ENCODE assay signal across 9 cellular contexts in genomic region chr7:24572014-24572413, GRCh38. TPM values are rescaled to one million over a fixed set of nuclear protein-coding genes. Genes with fewer than 3 reads are reported as not detected.
A peak's percentile ranks its signal among the peaks of the same experiment; 100 is the strongest.
DNase-seq lines count a peak whose midpoint lies in the region; ATAC-seq and TF ChIP-seq lines count a peak whose summit lies in the region.
"Had no signal": no experiment of that assay in that cellular context is flagged by ENCODE, and none has a peak within 500 bp of the region (broad histone marks: within the 10 kb centered on the region; RNA-seq: fewer than 3 reads in every experiment).

No MANE protein-coding gene starts in this region.

- no peak overlapping the region for H2BK120ac ChIP-seq in trophoblast cell (ENCODE audit: insufficient read depth, low read length, poor library complexity)

- no peak overlapping the region for H4K91ac ChIP-seq in trophoblast cell (ENCODE audit: low read depth, low read length)

- H3K9me2 ChIP-seq in PC-9 (ENCODE audit: insufficient read depth): no peaks in the 10 kb centered on the region

- H3K79me1 ChIP-seq in trophoblast cell (ENCODE audit: low read length): peaks cover 6% of the 10 kb centered on the region

- H3K9ac ChIP-seq in endodermal cell (ENCODE audit: extremely low read depth, low read length, poor library complexity, severe bottlenecking) (no peak overlapping the region), trophoblast cell (ENCODE audit: low read length) (no peak overlapping the region)

- POLR2A ChIA-PET in PC-9 (lab: Charles Lee; ENCODE audit: unreplicated experiment): interaction anchor here (0.6 kb wide), 1 partner anchor 554 kb away, joined by 9 read pairs; no protein-coding TSS in a partner anchor

- CTCF ChIA-PET in PC-9 (lab: Charles Lee): interaction anchor here (0.7 to 0.9 kb wide), 3 partner anchors 78 to 240 kb away, joined by 3 to 8 read pairs (median 3); no protein-coding TSS in a partner anchor

- no peak overlapping the region for H3K23ac ChIP-seq in trophoblast cell (ENCODE audit: low read length)

- no peak for DNase-seq in PC-9
- DNase-seq in endodermal cell: no peak
- DNase-seq in trophoblast cell: no peak
- no peak for DNase-seq in activated CD4-positive, CD25-positive, alpha-beta regulatory T cell treated with anti-CD3 and anti-CD28 coated beads, Interleukin-2, amount 50 U/mL, for 72 hours
- no peak for DNase-seq in DMS153 (lab: John Stamatoyannopoulos, UW)
- DNase-seq in foreskin fibroblast: no peak
- DNase-seq: NCI-H1694 treated with DMSO at 0.1 percent for 48 hours had no signal

- peaks cover 56% of the 10 kb centered on the region for H3K4me1 Mint-ChIP-seq in endodermal cell

- H4K8ac ChIP-seq in trophoblast cell (ENCODE audit: low read depth, low read length): no peak overlapping the region

- no peak overlapping the region for H4K12ac ChIP-seq in trophoblast cell (ENCODE audit: low read depth, low read length)

- 85 to 90% methylated on average over 2 to 5 of the region's 5 CpGs for WGBS in endodermal cell (ENCODE audit: insufficient coverage in 1 of 2, insufficient read length in 1 of 2), 2 experiments
- no CpG with 5 or more reads among the region's 5 CpGs for WGBS in trophoblast cell (ENCODE audit: extremely low coverage, insufficient coverage, insufficient read length)

- ATAC-seq in GM18867 (IDR thresholded peaks at IDR 0.05; ENCODE audit: unreplicated experiment): peak; percentile 16
- ATAC-seq in HG02852 (IDR thresholded peaks at IDR 0.05; ENCODE audit: unreplicated experiment): no peak

- H3K27me3 ChIP-seq in PC-9 (ENCODE audit: insufficient read depth, low read depth) (no peaks in the 10 kb centered on the region), endodermal cell (ENCODE audit: control insufficient read depth, insufficient read depth, low read length, poor library complexity, severe bottlenecking) (peaks cover 25% of the 10 kb centered on the region), trophoblast cell (ENCODE audit: insufficient read depth, low read length) (no peaks in the 10 kb centered on the region)

- no TSS peak for BruUV-seq in PC-9 (replicated peaks; lab: Mats Ljungman, UMichigan)

- peaks cover 29% of the 10 kb centered on the region for H3K27me3 Mint-ChIP-seq in endodermal cell (ENCODE audit: insufficient read depth)

- H3K9me3 ChIP-seq in PC-9 (ENCODE audit: insufficient read depth, low read depth) (no peaks in the 10 kb centered on the region), endodermal cell (ENCODE audit: control insufficient read depth, low read length) (no peaks in the 10 kb centered on the region), trophoblast cell (ENCODE audit: insufficient read depth, low read depth, low read length) (no peaks in the 10 kb centered on the region)

- H3K27ac ChIP-seq in PC-9 (no peak overlapping the region), endodermal cell (ENCODE audit: low read depth, low read length) (no peak overlapping the region), trophoblast cell (ENCODE audit: low read depth, low read length) (no peak overlapping the region)

- no peak for TF ChIP-seq CTCF in PC-9 (conservative IDR thresholded peaks at IDR 0.05)
- TF ChIP-seq CTCF in endodermal cell (conservative IDR thresholded peaks at IDR 0.05): no peak
- no peak for TF ChIP-seq CTCF in foreskin fibroblast (IDR thresholded peaks at IDR 0.05; ENCODE audit: low read depth, low read length)

- H2AFZ ChIP-seq in PC-9 (no peak overlapping the region), trophoblast cell (ENCODE audit: insufficient read depth, low read length, poor library complexity) (no peak overlapping the region)

- H3K36me3 ChIP-seq in PC-9 (ENCODE audit: low read depth): no peaks in the 10 kb centered on the region
- no peaks in the 10 kb centered on the region for H3K36me3 ChIP-seq in endodermal cell (ENCODE audit: control insufficient read depth, insufficient read depth, low read length)
- H3K36me3 ChIP-seq in trophoblast cell (ENCODE audit: control insufficient read depth in 1 of 2, insufficient read depth in 2 of 2, low read length in 2 of 2): no peaks in the 10 kb centered on the region

- peaks cover 21% of the 10 kb centered on the region for H4K20me1 ChIP-seq in PC-9 (ENCODE audit: insufficient read depth)

- H3K27ac Mint-ChIP-seq in endodermal cell: no peak overlapping the region

- intact Hi-C loops in PC-9 (cut with micrococcal nuclease; ENCODE audit: unreplicated experiment): loop anchor here (2.0 to 10.0 kb wide), 8 partner anchors 93 to 1097 kb away; partner anchors contain the start of genes CYCS, FAM221A, IGF2BP3 and OSBPL3

- no peak overlapping the region for H3K18ac ChIP-seq in trophoblast cell (ENCODE audit: low read length)

- H3K4me1 ChIP-seq in PC-9 (replicated peaks; ENCODE audit: insufficient read depth) (peaks cover 24% of the 10 kb centered on the region), endodermal cell (ENCODE audit: control insufficient read depth, insufficient read depth, low read length) (peaks cover 15% of the 10 kb centered on the region), trophoblast cell (ENCODE audit: control insufficient read depth in 1 of 2, insufficient read depth in 2 of 2, low read length in 2 of 2) (peaks cover 0 to 3% of the 10 kb centered on the region in 2 experiments)

- H3K4me2 ChIP-seq in PC-9 (peak overlapping the region; percentile 84), trophoblast cell (ENCODE audit: low read length) (peak overlapping the region; percentile 87)

- H3K79me2 ChIP-seq in PC-9 (ENCODE audit: low read depth): peaks cover 33% of the 10 kb centered on the region
- H3K79me2 ChIP-seq in trophoblast cell (ENCODE audit: control insufficient read depth, insufficient read depth, low read length, poor library complexity): peaks cover 8% of the 10 kb centered on the region

- no peaks in the 10 kb centered on the region for H3K36me3 Mint-ChIP-seq in endodermal cell (ENCODE audit: low read depth)

- no peak overlapping the region for H3K14ac ChIP-seq in trophoblast cell (ENCODE audit: low read length)

- H3K4me3 ChIP-seq in PC-9 (peak overlapping the region; percentile 71; the same call in 1 of the 2 replicates), endodermal cell (ENCODE audit: low read length) (no peak overlapping the region), trophoblast cell (ENCODE audit: low read depth, low read length) (no peak overlapping the region), foreskin fibroblast (ENCODE audit: low read depth in 1 of 2, low read length in 2 of 2) (no peak overlapping the region)

- H3K4me3 Mint-ChIP-seq in endodermal cell: peak overlapping the region; percentile 97

- H3K9me3 Mint-ChIP-seq in endodermal cell: no peaks in the 10 kb centered on the region

- H2AK5ac ChIP-seq in trophoblast cell (ENCODE audit: low read length): no peak overlapping the region

- no peak overlapping the region for H3K4ac ChIP-seq in trophoblast cell (ENCODE audit: low read depth, low read length)

- H2BK12ac ChIP-seq in trophoblast cell (ENCODE audit: low read length): no peak overlapping the region

- peaks cover 11% of the 10 kb centered on the region; the same call in 1 of the 2 replicates for H3F3A ChIP-seq in PC-9 (ENCODE audit: insufficient read depth, low read depth)

- H2BK5ac ChIP-seq in trophoblast cell (ENCODE audit: low read depth, low read length, poor library complexity): no peak overlapping the region

RNA-seq across cellular contexts. Expression of gene PALS2, which starts 1.2 kb away (rescaled TPM):
- total RNA-seq in PC-9 (2021) (35.8 and 42.4 TPM in 2 replicates), endodermal cell (10 to 100 TPM; 45.0 to 46.1 TPM)
- 22.3 TPM for polyA plus RNA-seq in endodermal cell (2013, experiment 1 of 2)
- polyA plus RNA-seq in endodermal cell (2013, experiment 2 of 2): 20.5 TPM
- 16.7 and 17.7 TPM in 2 replicates for polyA plus RNA-seq in trophoblast cell (2013)
